ENCODE assay signal across 8 cellular contexts in genomic region chr6:111606620-111607115, GRCh38. TPM values are rescaled to one million over a fixed set of nuclear protein-coding genes. Genes with fewer than 3 reads are reported as not detected.
DNase-seq lines count a peak whose midpoint lies in the region; ATAC-seq and TF ChIP-seq lines count a peak whose summit lies in the region.

No MANE protein-coding gene starts in this region.

- peak; percentile 7; the same call in 1 of the 3 replicates for ATAC-seq in DND-41 (ENCODE audit: insufficient read depth, low read depth)
- no peak for ATAC-seq in GM21381 (IDR thresholded peaks at IDR 0.05; ENCODE audit: unreplicated experiment)
- ATAC-seq in GM21528 (IDR thresholded peaks at IDR 0.05; ENCODE audit: low FRiP score, unreplicated experiment), result no peak

- H3F3A ChIP-seq in OCI-LY1 (ENCODE audit: insufficient read depth, low read length), result no peaks in the 10 kb centered on the region

- no peaks in the 10 kb centered on the region for H4K20me1 ChIP-seq in DND-41 (ENCODE audit: insufficient read depth, low read length)
- no peaks in the 10 kb centered on the region for H4K20me1 ChIP-seq in OCI-LY1 (ENCODE audit: insufficient read depth, low read length)

- H3K27ac Mint-ChIP-seq in endothelial cell (ENCODE audit: unreplicated experiment), result peak overlapping the region; percentile 28
- peak overlapping the region; percentile 96 for H3K27ac Mint-ChIP-seq in osteocyte (ENCODE audit: unreplicated experiment)

- H3K9me2 ChIP-seq in OCI-LY1 (ENCODE audit: low read depth, low read length), result no peaks in the 10 kb centered on the region

- H3K27me3 Mint-ChIP-seq in endothelial cell (ENCODE audit: unreplicated experiment), result peaks cover 3% of the 10 kb centered on the region
- no peaks in the 10 kb centered on the region for H3K27me3 Mint-ChIP-seq in osteocyte (ENCODE audit: unreplicated experiment)

- peaks cover 45% of the 10 kb centered on the region for H3K79me2 ChIP-seq in DND-41 (ENCODE audit: insufficient read depth, low read length)
- no peaks in the 10 kb centered on the region for H3K79me2 ChIP-seq in OCI-LY1 (ENCODE audit: insufficient read depth, low read length)

- peak overlapping the region; percentile 54 for H3K27ac ChIP-seq in DND-41 (ENCODE audit: low read length)
- no peak overlapping the region for H3K27ac ChIP-seq in OCI-LY1 (ENCODE audit: low read depth, low read length, poor library complexity, severe bottlenecking)

- peak overlapping the region in 1 of 2 experiments; percentile 58; a peak in 2 of 4 replicates for H3K4me3 ChIP-seq in DND-41 (ENCODE audit: low read depth in 1 of 2, low read length in 2 of 2)
- peak overlapping the region; percentile 84 for H3K4me3 ChIP-seq in OCI-LY1 (ENCODE audit: low read depth, low read length, poor library complexity, severe bottlenecking)

- TF ChIP-seq CTCF in DND-41 (IDR thresholded peaks at IDR 0.05; ENCODE audit: borderline replicate concordance, extremely low read depth, low read length, poor library complexity, severe bottlenecking), result no peak
- no peak for TF ChIP-seq CTCF in OCI-LY1 (IDR thresholded peaks at IDR 0.05; ENCODE audit: low read length)
- no peak for TF ChIP-seq CTCF in endothelial cell (IDR thresholded peaks at IDR 0.05; ENCODE audit: unreplicated experiment)
- TF ChIP-seq CTCF in osteocyte (IDR thresholded peaks at IDR 0.05), result no peak

- H3K4me1 ChIP-seq in DND-41 (ENCODE audit: insufficient read depth, low read length) (peaks cover 55% of the 10 kb centered on the region), OCI-LY1 (ENCODE audit: insufficient read depth, low read length, severe bottlenecking) (peaks cover 40% of the 10 kb centered on the region)

- DNase-seq in DND-41 (no peak), endothelial cell (ENCODE audit: low spot score) (no peak), osteocyte (ENCODE audit: extremely low spot score, unreplicated experiment) (no peak), NCI-H524 (lab: John Stamatoyannopoulos, UW) (no peak), NCI-H748 (lab: John Stamatoyannopoulos, UW; ENCODE audit: unreplicated experiment) (no peak)

- H3K4me1 Mint-ChIP-seq in endothelial cell (ENCODE audit: unreplicated experiment), result peaks cover 56% of the 10 kb centered on the region
- peaks cover 50% of the 10 kb centered on the region for H3K4me1 Mint-ChIP-seq in osteocyte (ENCODE audit: unreplicated experiment)

- H3K27me3 ChIP-seq in DND-41 (ENCODE audit: insufficient read depth, low read length, poor library complexity) (no peaks in the 10 kb centered on the region), OCI-LY1 (ENCODE audit: insufficient read depth, low read length) (no peaks in the 10 kb centered on the region)

- H3K4me3 Mint-ChIP-seq in endothelial cell (ENCODE audit: unreplicated experiment) (peak overlapping the region; percentile 75), osteocyte (ENCODE audit: unreplicated experiment) (peak overlapping the region; percentile 80)

- H3K4me2 ChIP-seq in DND-41 (ENCODE audit: insufficient read depth, low read length), result peak overlapping the region; percentile 60
- H3K4me2 ChIP-seq in OCI-LY1 (ENCODE audit: low read length), result peak overlapping the region; percentile 73

- H3K36me3 ChIP-seq in DND-41 (ENCODE audit: insufficient read depth, low read length), result no peaks in the 10 kb centered on the region
- no peaks in the 10 kb centered on the region for H3K36me3 ChIP-seq in OCI-LY1 (ENCODE audit: insufficient read depth, low read length)

- no peaks in the 10 kb centered on the region for H3K9me3 Mint-ChIP-seq in endothelial cell (ENCODE audit: unreplicated experiment)
- H3K9me3 Mint-ChIP-seq in osteocyte (ENCODE audit: unreplicated experiment), result no peaks in the 10 kb centered on the region

- peak overlapping the region; percentile 53 for H3K9ac ChIP-seq in DND-41 (ENCODE audit: low read depth, low read length)
- H3K9ac ChIP-seq in OCI-LY1 (ENCODE audit: low read length), result peak overlapping the region; percentile 1; the same call in 1 of the 2 replicates

- H3K9me3 ChIP-seq in DND-41 (ENCODE audit: insufficient read depth, low read length, severe bottlenecking), result no peaks in the 10 kb centered on the region
- H3K9me3 ChIP-seq in OCI-LY1 (ENCODE audit: low read length), result no peaks in the 10 kb centered on the region

- H2AFZ ChIP-seq in DND-41 (ENCODE audit: low read depth, low read length), result peak overlapping the region; percentile 24
- H2AFZ ChIP-seq in OCI-LY1 (ENCODE audit: low read length), result no peak overlapping the region

- no peaks in the 10 kb centered on the region for H3K36me3 Mint-ChIP-seq in endothelial cell (ENCODE audit: low read depth, unreplicated experiment)
- no peaks in the 10 kb centered on the region for H3K36me3 Mint-ChIP-seq in osteocyte (ENCODE audit: unreplicated experiment)

RNA-seq across cellular contexts. Expression of gene TRAF3IP2, which starts 1.0 kb away (rescaled TPM):
- total RNA-seq in endothelial cell (ENCODE audit: unreplicated experiment) (70.0 TPM), osteocyte (10.5 and 12.8 TPM in 2 replicates)
